Comparison of ENCODE assay signal across 31 cellular contexts in genomic region chr2:193112986-193113385, GRCh38.
"Had no signal": no experiment of that assay in that cellular context is flagged by ENCODE, and none has a peak within 500 bp of the region (broad histone marks: within the 10 kb centered on the region; RNA-seq: fewer than 3 reads in every experiment).

No MANE protein-coding gene starts in this region.

- H3K4me1 Mint-ChIP-seq: activated CD4-positive, alpha-beta T cell treated with anti-CD3 and anti-CD28 coated beads, Interleukin-2, amount 10 ng/mL, durations not matched to agents 24 days and 14 days; activated naive CD4-positive, alpha-beta T cell treated with anti-CD3 and anti-CD28 coated beads, Interleukin-2, amount 50 U/mL, for 24 hours; activated naive CD8-positive, alpha-beta T cell treated with anti-CD3 and anti-CD28 coated beads, Interleukin-2, amount 10 ng/mL, durations not matched to agents 7 days and 5 days; activated T-helper 17 cell treated with anti-CD3 and anti-CD28 coated beads, Interleukin-2, amount 50 U/mL, for 72 hours; central memory CD8-positive, alpha-beta T cell had no signal

- H3K9me3 ChIP-seq: ascending aorta, SJCRH30, SK-N-SH had no signal

- H3K27me3 Mint-ChIP-seq: activated CD4-positive, alpha-beta T cell treated with anti-CD3 and anti-CD28 coated beads, Interleukin-2, amount 10 ng/mL, durations not matched to agents 24 days and 14 days; activated CD8-positive, alpha-beta T cell treated with anti-CD3 and anti-CD28 coated beads for 36 hours; activated naive CD4-positive, alpha-beta T cell treated with anti-CD3 and anti-CD28 coated beads, Interleukin-2, amount 50 U/mL, for 24 hours; activated naive CD8-positive, alpha-beta T cell treated with anti-CD3 and anti-CD28 coated beads, Interleukin-2, amount 10 ng/mL, durations not matched to agents 7 days and 5 days; activated T-helper 17 cell treated with anti-CD3 and anti-CD28 coated beads, Interleukin-2, amount 50 U/mL, for 72 hours; central memory CD8-positive, alpha-beta T cell had no signal

- H3K4me2 ChIP-seq: KMS-11, SK-N-SH had no signal

- H3K9me3 Mint-ChIP-seq: activated CD4-positive, alpha-beta T cell treated with anti-CD3 and anti-CD28 coated beads, Interleukin-2, amount 10 ng/mL, durations not matched to agents 24 days and 14 days; activated naive CD4-positive, alpha-beta T cell treated with anti-CD3 and anti-CD28 coated beads, Interleukin-2, amount 50 U/mL, for 24 hours; activated naive CD8-positive, alpha-beta T cell treated with anti-CD3 and anti-CD28 coated beads, Interleukin-2, amount 10 ng/mL, durations not matched to agents 7 days and 5 days; activated T-cell treated with anti-CD3 and anti-CD28 coated beads, Interleukin-2, amount 50 U/mL, for 72 hours; activated T-helper 17 cell treated with anti-CD3 and anti-CD28 coated beads, Interleukin-2, amount 50 U/mL, for 72 hours had no signal

- DNase-seq: activated CD4-positive, alpha-beta T cell treated with anti-CD3 and anti-CD28 coated beads, Interleukin-2, amount 10 ng/mL, durations not matched to agents 24 days and 14 days; activated CD4-positive, alpha-beta T cell treated with anti-CD3 and anti-CD28 coated beads, Interleukin-2, amount 50 U/mL, for 4 hours; activated CD8-positive, alpha-beta T cell treated with anti-CD3 and anti-CD28 coated beads for 36 hours; activated effector memory CD4-positive, alpha-beta T cell treated with anti-CD3 and anti-CD28 coated beads, Interleukin-2, amount 50 U/mL, for 16 hours; activated naive CD4-positive, alpha-beta T cell; activated naive CD8-positive, alpha-beta T cell treated with anti-CD3 and anti-CD28 coated beads, Interleukin-2, amount 10 ng/mL, durations not matched to agents 7 days and 5 days; activated T-cell treated with anti-CD3 and anti-CD28 coated beads, Interleukin-2, amount 50 U/mL, for 1 hour; activated T-cell treated with anti-CD3 and anti-CD28 coated beads, Interleukin-2, amount 50 U/mL, for 72 hours; amygdala; MM.1S; MV-4-11; NCI-H1092; NCI-H1436 treated with DMSO at 0.1 percent for 48 hours; NCI-H1694 treated with DMSO at 0.1 percent for 48 hours; NCI-H2029; NCI-H345; NCI-H524 treated with DMSO at 0.1 percent for 48 hours; NK-92 treated with Interleukin-12 subunit alpha and Interleukin-12 subunit beta, amount 100 ng/mL, for 24 hours; OCI-M1; SHP77; SJCRH30; SK-N-SH; T-helper 2 cell; T-helper 9 cell; WERI-Rb-1 had no signal

- H3K27ac ChIP-seq: ascending aorta, cardiac muscle cell, KMS-11, SJCRH30, WERI-Rb-1 had no signal

- H3K4me1 ChIP-seq: ascending aorta, SJCRH30 had no signal

- H3K9ac ChIP-seq: KMS-11, SK-N-SH had no signal

- H3K36me3 Mint-ChIP-seq: activated naive CD4-positive, alpha-beta T cell treated with anti-CD3 and anti-CD28 coated beads, Interleukin-2, amount 50 U/mL, for 24 hours; activated naive CD8-positive, alpha-beta T cell treated with anti-CD3 and anti-CD28 coated beads, Interleukin-2, amount 10 ng/mL, durations not matched to agents 7 days and 5 days had no signal

- ATAC-seq: activated CD8-positive, alpha-beta T cell treated with anti-CD3 and anti-CD28 coated beads for 36 hours; activated T-cell treated with anti-CD3 and anti-CD28 coated beads, Interleukin-2, amount 50 U/mL, for 72 hours; activated T-helper 17 cell treated with anti-CD3 and anti-CD28 coated beads, Interleukin-2, amount 50 U/mL, for 72 hours had no signal

- H3K36me3 ChIP-seq: ascending aorta, cardiac muscle cell, SJCRH30, WERI-Rb-1 had no signal

- H3K27me3 ChIP-seq: ascending aorta, cardiac muscle cell, SJCRH30 had no signal

- H3K4me3 Mint-ChIP-seq: activated CD4-positive, alpha-beta T cell treated with anti-CD3 and anti-CD28 coated beads, Interleukin-2, amount 10 ng/mL, durations not matched to agents 24 days and 14 days; activated CD8-positive, alpha-beta T cell treated with anti-CD3 and anti-CD28 coated beads for 36 hours; activated naive CD4-positive, alpha-beta T cell treated with anti-CD3 and anti-CD28 coated beads, Interleukin-2, amount 50 U/mL, for 24 hours; activated naive CD8-positive, alpha-beta T cell treated with anti-CD3 and anti-CD28 coated beads, Interleukin-2, amount 10 ng/mL, durations not matched to agents 7 days and 5 days; activated T-cell treated with anti-CD3 and anti-CD28 coated beads, Interleukin-2, amount 50 U/mL, for 72 hours; activated T-helper 17 cell treated with anti-CD3 and anti-CD28 coated beads, Interleukin-2, amount 50 U/mL, for 72 hours; central memory CD8-positive, alpha-beta T cell had no signal

- H3K4me3 ChIP-seq: ascending aorta, cardiac muscle cell, SJCRH30 had no signal

- H3K27ac Mint-ChIP-seq: activated CD4-positive, alpha-beta T cell treated with anti-CD3 and anti-CD28 coated beads, Interleukin-2, amount 10 ng/mL, durations not matched to agents 24 days and 14 days; activated CD8-positive, alpha-beta T cell treated with anti-CD3 and anti-CD28 coated beads for 36 hours; activated naive CD4-positive, alpha-beta T cell treated with anti-CD3 and anti-CD28 coated beads, Interleukin-2, amount 50 U/mL, for 24 hours; activated naive CD8-positive, alpha-beta T cell treated with anti-CD3 and anti-CD28 coated beads, Interleukin-2, amount 10 ng/mL, durations not matched to agents 7 days and 5 days; activated T-cell treated with anti-CD3 and anti-CD28 coated beads, Interleukin-2, amount 50 U/mL, for 72 hours; activated T-helper 17 cell treated with anti-CD3 and anti-CD28 coated beads, Interleukin-2, amount 50 U/mL, for 72 hours had no signal
